Comparison of ENCODE assay signal across 27 cellular contexts in the genomic region with DNA sequence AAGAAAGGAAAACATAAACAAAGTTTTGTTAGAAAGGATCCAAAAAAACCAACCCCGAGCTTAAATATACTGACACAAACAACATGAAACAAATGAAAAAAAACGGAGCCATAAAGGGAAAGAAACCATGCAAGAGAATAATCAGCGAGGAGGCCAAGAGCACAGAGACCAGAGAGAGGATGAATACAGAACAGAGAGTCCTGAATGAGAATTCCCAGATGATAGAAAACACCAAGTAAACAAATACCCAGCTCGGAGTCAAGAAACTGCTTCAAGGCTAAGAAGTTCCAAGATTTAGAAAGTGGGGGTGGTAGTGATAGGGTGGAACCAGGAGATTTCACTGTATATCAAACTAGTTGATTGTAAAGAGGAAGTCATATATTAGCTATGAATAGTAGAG.
"Had no signal": no experiment of that assay in that cellular context is flagged by ENCODE, and none has a peak within 500 bp of the region (broad histone marks: within the 10 kb centered on the region; RNA-seq: fewer than 3 reads in every experiment).

No MANE protein-coding gene starts in this region.

- H3K4me3 Mint-ChIP-seq: activated CD8-positive, alpha-beta memory T cell treated with anti-CD3 and anti-CD28 coated beads, Interleukin-2, amount 10 ng/mL, durations not matched to agents 7 days and 5 days; activated CD8-positive, alpha-beta T cell treated with anti-CD3 and anti-CD28 coated beads, Interleukin-2, amount 10 ng/mL, durations not matched to agents 7 days and 5 days; immature natural killer cell; natural killer cell; WTC11 had no signal

- H3K27me3 Mint-ChIP-seq: activated CD8-positive, alpha-beta memory T cell treated with anti-CD3 and anti-CD28 coated beads, Interleukin-2, amount 10 ng/mL, durations not matched to agents 7 days and 5 days had no signal

- H3K4me1 Mint-ChIP-seq: activated CD8-positive, alpha-beta memory T cell treated with anti-CD3 and anti-CD28 coated beads, Interleukin-2, amount 10 ng/mL, durations not matched to agents 7 days and 5 days; immature natural killer cell; natural killer cell; WTC11 had no signal

- H3K27me3 ChIP-seq: colonic mucosa, suprapubic skin, tibial nerve had no signal

- H3K27ac Mint-ChIP-seq: activated CD8-positive, alpha-beta memory T cell treated with anti-CD3 and anti-CD28 coated beads, Interleukin-2, amount 10 ng/mL, durations not matched to agents 7 days and 5 days; activated CD8-positive, alpha-beta T cell treated with anti-CD3 and anti-CD28 coated beads, Interleukin-2, amount 10 ng/mL, durations not matched to agents 7 days and 5 days; activated naive CD4-positive, alpha-beta T cell treated with anti-CD3 and anti-CD28 coated beads, Interleukin-2, amount 50 U/mL, for 72 hours; activated T-helper 2 cell treated with anti-CD3 and anti-CD28 coated beads, Interferon-gamma antibody, Interleukin-2, Interleukin-4, amounts not matched to agents 10 μg/mL and 5 μg/mL and 100 μg/mL, durations not matched to agents 14 hours and 24 hours and 36 hours; immature natural killer cell; natural killer cell; WTC11 had no signal

- H3K27ac ChIP-seq: colonic mucosa, epithelial cell of prostate, lower lobe of right lung, suprapubic skin had no signal

- FAIRE-seq: bronchial epithelial cell, endometrium, kidney had no signal

- H3K9me3 ChIP-seq: colonic mucosa, lower lobe of right lung, suprapubic skin, tibial nerve had no signal

- DNase-seq: activated CD8-positive, alpha-beta memory T cell treated with anti-CD3 and anti-CD28 coated beads, Interleukin-2, amount 10 ng/mL, durations not matched to agents 7 days and 5 days; activated CD8-positive, alpha-beta T cell treated with anti-CD3 and anti-CD28 coated beads, Interleukin-2, amount 10 ng/mL, durations not matched to agents 7 days and 5 days; activated naive CD4-positive, alpha-beta T cell; activated T-cell treated with anti-CD3 and anti-CD28 coated beads, Interleukin-2, amount 50 U/mL, for 48 hours; anterior cingulate cortex; cerebellar nuclear complex; colonic mucosa; effector CD8-positive, alpha-beta T cell; head of caudate nucleus; hypothalamus; immature natural killer cell; kidney; lower lobe of right lung; mesenchymal stem cell; natural killer cell; stimulated activated CD4-positive, alpha-beta T cell treated with anti-CD3 and anti-CD28 coated beads, Interleukin-15, amount 100 ng/mL, for 24 hours; stimulated activated CD4-positive, alpha-beta T cell treated with anti-CD3 and anti-CD28 coated beads, Interleukin-2, amount 100 ng/mL, for 24 hours; stimulated activated naive CD4-positive, alpha-beta T cell; T-helper 2 cell had no signal

- H3K36me3 ChIP-seq: colonic mucosa, lower lobe of right lung, suprapubic skin, tibial nerve had no signal

- H3K4me3 ChIP-seq: colonic mucosa, lower lobe of right lung, suprapubic skin, tibial nerve had no signal

- H3K36me3 Mint-ChIP-seq: activated CD8-positive, alpha-beta memory T cell treated with anti-CD3 and anti-CD28 coated beads, Interleukin-2, amount 10 ng/mL, durations not matched to agents 7 days and 5 days; activated naive CD4-positive, alpha-beta T cell treated with anti-CD3 and anti-CD28 coated beads, Interleukin-2, amount 50 U/mL, for 72 hours; immature natural killer cell; WTC11 had no signal

- H3K4me1 ChIP-seq: colonic mucosa, suprapubic skin, tibial nerve had no signal

- H3K9me3 Mint-ChIP-seq: activated naive CD4-positive, alpha-beta T cell treated with anti-CD3 and anti-CD28 coated beads, Interleukin-2, amount 50 U/mL, for 72 hours; activated T-helper 2 cell treated with anti-CD3 and anti-CD28 coated beads, Interferon-gamma antibody, Interleukin-2, Interleukin-4, amounts not matched to agents 10 μg/mL and 5 μg/mL and 100 μg/mL, durations not matched to agents 14 hours and 24 hours and 36 hours; WTC11 had no signal
